Comparison of ENCODE assay signal across 1 cellular context in the genomic region with DNA sequence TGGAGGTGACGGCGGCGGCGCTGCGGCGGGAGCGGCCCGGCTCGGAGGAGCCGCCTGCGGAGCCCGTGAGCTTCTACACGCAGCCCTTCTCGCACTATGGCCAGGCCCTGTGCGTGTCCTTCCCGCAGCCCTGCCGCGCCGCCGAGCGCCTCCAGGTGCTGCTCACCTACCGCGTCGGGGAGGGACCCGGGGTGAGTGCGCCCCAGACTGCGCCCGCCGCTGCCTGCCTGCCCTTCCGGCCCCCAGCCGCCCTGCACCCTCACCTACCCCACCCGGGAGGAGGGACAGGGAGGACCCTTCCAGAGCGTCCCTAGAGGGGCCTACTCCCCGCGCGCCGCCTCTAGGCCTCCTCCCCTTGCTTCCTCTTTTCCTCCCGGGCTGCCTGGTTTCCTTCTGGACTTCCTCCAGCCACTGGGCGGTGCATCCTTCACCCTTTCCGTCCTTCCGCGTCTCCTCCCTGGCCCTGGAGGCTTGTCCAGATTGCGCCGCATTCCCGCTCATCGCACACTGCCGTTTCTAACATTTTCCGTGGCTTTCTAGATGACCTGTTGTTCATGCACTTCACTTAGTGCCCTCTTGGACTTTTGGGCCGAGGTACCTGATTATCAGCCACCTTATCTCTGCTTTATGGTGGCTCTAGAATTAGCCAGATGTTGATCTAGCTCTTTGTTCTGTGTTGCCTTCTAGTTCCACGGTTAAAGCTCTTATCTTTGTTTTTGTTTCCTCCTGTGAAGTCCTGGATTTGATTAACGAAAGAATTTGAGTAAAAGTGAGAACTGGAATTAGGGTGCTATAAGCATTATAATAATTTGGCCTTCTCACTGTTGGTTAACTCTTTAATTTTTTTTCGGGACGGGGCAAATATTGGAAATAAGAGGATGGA.
TF ChIP-seq lines count a peak whose summit lies in the region.

No MANE protein-coding gene starts in this region.

TF ChIP-seq in HepG2, 621 proteins besides CTCF, POLR2A, EP300 and RAD21 (continued from another document and continues in another):
- TF ChIP-seq CHD4 (IDR thresholded peaks at IDR 0.05; ENCODE audit: borderline replicate concordance, low read length) (no peak), NFKB2 (CRISPR knock-in tag; IDR thresholded peaks at IDR 0.05; ENCODE audit: borderline replicate concordance) (peak; percentile 57; the same call in 1 of the 2 replicates), HDAC2 (CRISPR knock-in tag; IDR thresholded peaks at IDR 0.05) (no peak), ZNF530 (CRISPR knock-in tag; IDR thresholded peaks at IDR 0.05; ENCODE audit: low read depth) (no peak; the same call in 1 of the 2 replicates), GZF1 (CRISPR knock-in tag; IDR thresholded peaks at IDR 0.05) (peak; percentile 79; the same call in 1 of the 2 replicates), RORA (CRISPR knock-in tag; IDR thresholded peaks at IDR 0.05) (no peak), SCMH1 (CRISPR knock-in tag; IDR thresholded peaks at IDR 0.05; ENCODE audit: borderline replicate concordance) (no peak), KDM5B (CRISPR knock-in tag; IDR thresholded peaks at IDR 0.05; ENCODE audit: borderline replicate concordance) (peak; percentile 85; the same call in 1 of the 2 replicates), U2AF1 (optimal IDR thresholded peaks at IDR 0.05; ENCODE audit: low read depth, low read length) (no peak), MEIS1 (CRISPR knock-in tag; IDR thresholded peaks at IDR 0.05; ENCODE audit: borderline replicate concordance) (no peak), MBNL3 (CRISPR knock-in tag; conservative IDR thresholded peaks at IDR 0.05) (no peak), ZEB1 (IDR thresholded peaks at IDR 0.05; ENCODE audit: insufficient replicate concordance, low read depth) (no peak), HMG20A (CRISPR knock-in tag; IDR thresholded peaks at IDR 0.05; ENCODE audit: borderline replicate concordance) (no peak), NCOR1 (IDR thresholded peaks at IDR 0.05; ENCODE audit: borderline replicate concordance, low read length) (no peak), JDP2 (CRISPR knock-in tag; IDR thresholded peaks at IDR 0.05; ENCODE audit: borderline replicate concordance) (no peak), ZNF563 (CRISPR knock-in tag; IDR thresholded peaks at IDR 0.05) (peak; percentile 95), ZBTB8A (CRISPR knock-in tag; IDR thresholded peaks at IDR 0.05; ENCODE audit: borderline replicate concordance, low read depth) (0 out of 2 replicates have a peak, but pooled peaks have one; percentile 15), AHR (CRISPR knock-in tag; IDR thresholded peaks at IDR 0.05) (no peak), NONO (IDR thresholded peaks at IDR 0.05) (no peak), NONO (CRISPR knock-in tag; conservative IDR thresholded peaks at IDR 0.05) (no peak; the same call in 1 of the 2 replicates), GLI4 (CRISPR knock-in tag; IDR thresholded peaks at IDR 0.05; ENCODE audit: borderline replicate concordance) (no peak), BRCA1 (CRISPR knock-in tag; IDR thresholded peaks at IDR 0.05) (no peak), TCF7L2 (IDR thresholded peaks at IDR 0.05; ENCODE audit: low read depth, low read length) (no peak), KLF11 (CRISPR knock-in tag; IDR thresholded peaks at IDR 0.05) (no peak), CREB1 (IDR thresholded peaks at IDR 0.05) (no peak), CREB1 (CRISPR knock-in tag; IDR thresholded peaks at IDR 0.05) (no peak), NCOA2 (CRISPR knock-in tag; IDR thresholded peaks at IDR 0.05) (no peak), RBAK (CRISPR knock-in tag; IDR thresholded peaks at IDR 0.05) (no peak), ZNF33A (CRISPR knock-in tag; IDR thresholded peaks at IDR 0.05; ENCODE audit: borderline replicate concordance) (no peak), ZNF343 (CRISPR knock-in tag; IDR thresholded peaks at IDR 0.05) (0 out of 2 replicates have a peak, but pooled peaks have one; percentile 63), NKX3-1 (CRISPR knock-in tag; IDR thresholded peaks at IDR 0.05) (no peak), GPN1 (CRISPR knock-in tag; IDR thresholded peaks at IDR 0.05; ENCODE audit: borderline replicate concordance) (no peak), ZNF251 (CRISPR knock-in tag; IDR thresholded peaks at IDR 0.05) (no peak), ZNF432 (CRISPR knock-in tag; IDR thresholded peaks at IDR 0.05; ENCODE audit: borderline replicate concordance) (no peak), WIZ (CRISPR knock-in tag; IDR thresholded peaks at IDR 0.05) (no peak), ZKSCAN1 (IDR thresholded peaks at IDR 0.05; ENCODE audit: low read length) (no peak), RCOR2 (CRISPR knock-in tag; IDR thresholded peaks at IDR 0.05) (no peak), ARNTL (CRISPR knock-in tag; IDR thresholded peaks at IDR 0.05) (no peak), ELF4 (CRISPR knock-in tag; IDR thresholded peaks at IDR 0.05; ENCODE audit: borderline replicate concordance) (no peak), ZNF24 (IDR thresholded peaks at IDR 0.05) (no peak)
- TF ChIP-seq, protein P1, sequence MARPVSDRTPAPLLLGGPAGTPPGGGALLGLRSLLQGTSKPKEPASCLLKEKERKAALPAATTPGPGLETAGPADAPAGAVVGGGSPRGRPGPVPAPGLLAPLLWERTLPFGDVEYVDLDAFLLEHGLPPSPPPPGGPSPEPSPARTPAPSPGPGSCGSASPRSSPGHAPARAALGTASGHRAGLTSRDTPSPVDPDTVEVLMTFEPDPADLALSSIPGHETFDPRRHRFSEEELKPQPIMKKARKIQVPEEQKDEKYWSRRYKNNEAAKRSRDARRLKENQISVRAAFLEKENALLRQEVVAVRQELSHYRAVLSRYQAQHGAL (CRISPR knock-in tag; IDR thresholded peaks at IDR 0.05; ENCODE audit: not compliant biosample characterization), result no peak
- TF ChIP-seq, protein P2, sequence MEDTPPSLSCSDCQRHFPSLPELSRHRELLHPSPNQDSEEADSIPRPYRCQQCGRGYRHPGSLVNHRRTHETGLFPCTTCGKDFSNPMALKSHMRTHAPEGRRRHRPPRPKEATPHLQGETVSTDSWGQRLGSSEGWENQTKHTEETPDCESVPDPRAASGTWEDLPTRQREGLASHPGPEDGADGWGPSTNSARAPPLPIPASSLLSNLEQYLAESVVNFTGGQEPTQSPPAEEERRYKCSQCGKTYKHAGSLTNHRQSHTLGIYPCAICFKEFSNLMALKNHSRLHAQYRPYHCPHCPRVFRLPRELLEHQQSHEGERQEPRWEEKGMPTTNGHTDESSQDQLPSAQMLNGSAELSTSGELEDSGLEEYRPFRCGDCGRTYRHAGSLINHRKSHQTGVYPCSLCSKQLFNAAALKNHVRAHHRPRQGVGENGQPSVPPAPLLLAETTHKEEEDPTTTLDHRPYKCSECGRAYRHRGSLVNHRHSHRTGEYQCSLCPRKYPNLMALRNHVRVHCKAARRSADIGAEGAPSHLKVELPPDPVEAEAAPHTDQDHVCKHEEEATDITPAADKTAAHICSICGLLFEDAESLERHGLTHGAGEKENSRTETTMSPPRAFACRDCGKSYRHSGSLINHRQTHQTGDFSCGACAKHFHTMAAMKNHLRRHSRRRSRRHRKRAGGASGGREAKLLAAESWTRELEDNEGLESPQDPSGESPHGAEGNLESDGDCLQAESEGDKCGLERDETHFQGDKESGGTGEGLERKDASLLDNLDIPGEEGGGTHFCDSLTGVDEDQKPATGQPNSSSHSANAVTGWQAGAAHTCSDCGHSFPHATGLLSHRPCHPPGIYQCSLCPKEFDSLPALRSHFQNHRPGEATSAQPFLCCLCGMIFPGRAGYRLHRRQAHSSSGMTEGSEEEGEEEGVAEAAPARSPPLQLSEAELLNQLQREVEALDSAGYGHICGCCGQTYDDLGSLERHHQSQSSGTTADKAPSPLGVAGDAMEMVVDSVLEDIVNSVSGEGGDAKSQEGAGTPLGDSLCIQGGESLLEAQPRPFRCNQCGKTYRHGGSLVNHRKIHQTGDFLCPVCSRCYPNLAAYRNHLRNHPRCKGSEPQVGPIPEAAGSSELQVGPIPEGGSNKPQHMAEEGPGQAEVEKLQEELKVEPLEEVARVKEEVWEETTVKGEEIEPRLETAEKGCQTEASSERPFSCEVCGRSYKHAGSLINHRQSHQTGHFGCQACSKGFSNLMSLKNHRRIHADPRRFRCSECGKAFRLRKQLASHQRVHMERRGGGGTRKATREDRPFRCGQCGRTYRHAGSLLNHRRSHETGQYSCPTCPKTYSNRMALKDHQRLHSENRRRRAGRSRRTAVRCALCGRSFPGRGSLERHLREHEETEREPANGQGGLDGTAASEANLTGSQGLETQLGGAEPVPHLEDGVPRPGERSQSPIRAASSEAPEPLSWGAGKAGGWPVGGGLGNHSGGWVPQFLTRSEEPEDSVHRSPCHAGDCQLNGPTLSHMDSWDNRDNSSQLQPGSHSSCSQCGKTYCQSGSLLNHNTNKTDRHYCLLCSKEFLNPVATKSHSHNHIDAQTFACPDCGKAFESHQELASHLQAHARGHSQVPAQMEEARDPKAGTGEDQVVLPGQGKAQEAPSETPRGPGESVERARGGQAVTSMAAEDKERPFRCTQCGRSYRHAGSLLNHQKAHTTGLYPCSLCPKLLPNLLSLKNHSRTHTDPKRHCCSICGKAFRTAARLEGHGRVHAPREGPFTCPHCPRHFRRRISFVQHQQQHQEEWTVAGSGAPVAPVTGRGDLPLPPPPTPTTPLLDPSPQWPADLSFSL (CRISPR knock-in tag; IDR thresholded peaks at IDR 0.05), result no peak
- TF ChIP-seq, protein P3, sequence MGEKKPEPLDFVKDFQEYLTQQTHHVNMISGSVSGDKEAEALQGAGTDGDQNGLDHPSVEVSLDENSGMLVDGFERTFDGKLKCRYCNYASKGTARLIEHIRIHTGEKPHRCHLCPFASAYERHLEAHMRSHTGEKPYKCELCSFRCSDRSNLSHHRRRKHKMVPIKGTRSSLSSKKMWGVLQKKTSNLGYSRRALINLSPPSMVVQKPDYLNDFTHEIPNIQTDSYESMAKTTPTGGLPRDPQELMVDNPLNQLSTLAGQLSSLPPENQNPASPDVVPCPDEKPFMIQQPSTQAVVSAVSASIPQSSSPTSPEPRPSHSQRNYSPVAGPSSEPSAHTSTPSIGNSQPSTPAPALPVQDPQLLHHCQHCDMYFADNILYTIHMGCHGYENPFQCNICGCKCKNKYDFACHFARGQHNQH (CRISPR knock-in tag; IDR thresholded peaks at IDR 0.05), result no peak; the same call in 1 of the 2 replicates
- TF ChIP-seq, protein P4, sequence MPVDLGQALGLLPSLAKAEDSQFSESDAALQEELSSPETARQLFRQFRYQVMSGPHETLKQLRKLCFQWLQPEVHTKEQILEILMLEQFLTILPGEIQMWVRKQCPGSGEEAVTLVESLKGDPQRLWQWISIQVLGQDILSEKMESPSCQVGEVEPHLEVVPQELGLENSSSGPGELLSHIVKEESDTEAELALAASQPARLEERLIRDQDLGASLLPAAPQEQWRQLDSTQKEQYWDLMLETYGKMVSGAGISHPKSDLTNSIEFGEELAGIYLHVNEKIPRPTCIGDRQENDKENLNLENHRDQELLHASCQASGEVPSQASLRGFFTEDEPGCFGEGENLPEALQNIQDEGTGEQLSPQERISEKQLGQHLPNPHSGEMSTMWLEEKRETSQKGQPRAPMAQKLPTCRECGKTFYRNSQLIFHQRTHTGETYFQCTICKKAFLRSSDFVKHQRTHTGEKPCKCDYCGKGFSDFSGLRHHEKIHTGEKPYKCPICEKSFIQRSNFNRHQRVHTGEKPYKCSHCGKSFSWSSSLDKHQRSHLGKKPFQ (CRISPR knock-in tag; IDR thresholded peaks at IDR 0.05; ENCODE audit: insufficient replicate concordance), result no peak
- TF ChIP-seq, protein P5, sequence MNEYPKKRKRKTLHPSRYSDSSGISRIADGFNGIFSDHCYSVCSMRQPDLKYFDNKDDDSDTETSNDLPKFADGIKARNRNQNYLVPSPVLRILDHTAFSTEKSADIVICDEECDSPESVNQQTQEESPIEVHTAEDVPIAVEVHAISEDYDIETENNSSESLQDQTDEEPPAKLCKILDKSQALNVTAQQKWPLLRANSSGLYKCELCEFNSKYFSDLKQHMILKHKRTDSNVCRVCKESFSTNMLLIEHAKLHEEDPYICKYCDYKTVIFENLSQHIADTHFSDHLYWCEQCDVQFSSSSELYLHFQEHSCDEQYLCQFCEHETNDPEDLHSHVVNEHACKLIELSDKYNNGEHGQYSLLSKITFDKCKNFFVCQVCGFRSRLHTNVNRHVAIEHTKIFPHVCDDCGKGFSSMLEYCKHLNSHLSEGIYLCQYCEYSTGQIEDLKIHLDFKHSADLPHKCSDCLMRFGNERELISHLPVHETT (CRISPR knock-in tag; conservative IDR thresholded peaks at IDR 0.05), result no peak; the same call in 1 of the 2 replicates
- TF ChIP-seq, protein P6, sequence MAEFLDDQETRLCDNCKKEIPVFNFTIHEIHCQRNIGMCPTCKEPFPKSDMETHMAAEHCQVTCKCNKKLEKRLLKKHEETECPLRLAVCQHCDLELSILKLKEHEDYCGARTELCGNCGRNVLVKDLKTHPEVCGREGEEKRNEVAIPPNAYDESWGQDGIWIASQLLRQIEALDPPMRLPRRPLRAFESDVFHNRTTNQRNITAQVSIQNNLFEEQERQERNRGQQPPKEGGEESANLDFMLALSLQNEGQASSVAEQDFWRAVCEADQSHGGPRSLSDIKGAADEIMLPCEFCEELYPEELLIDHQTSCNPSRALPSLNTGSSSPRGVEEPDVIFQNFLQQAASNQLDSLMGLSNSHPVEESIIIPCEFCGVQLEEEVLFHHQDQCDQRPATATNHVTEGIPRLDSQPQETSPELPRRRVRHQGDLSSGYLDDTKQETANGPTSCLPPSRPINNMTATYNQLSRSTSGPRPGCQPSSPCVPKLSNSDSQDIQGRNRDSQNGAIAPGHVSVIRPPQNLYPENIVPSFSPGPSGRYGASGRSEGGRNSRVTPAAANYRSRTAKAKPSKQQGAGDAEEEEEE (CRISPR knock-in tag; IDR thresholded peaks at IDR 0.05; ENCODE audit: borderline replicate concordance), result no peak
- TF ChIP-seq, protein P7, sequence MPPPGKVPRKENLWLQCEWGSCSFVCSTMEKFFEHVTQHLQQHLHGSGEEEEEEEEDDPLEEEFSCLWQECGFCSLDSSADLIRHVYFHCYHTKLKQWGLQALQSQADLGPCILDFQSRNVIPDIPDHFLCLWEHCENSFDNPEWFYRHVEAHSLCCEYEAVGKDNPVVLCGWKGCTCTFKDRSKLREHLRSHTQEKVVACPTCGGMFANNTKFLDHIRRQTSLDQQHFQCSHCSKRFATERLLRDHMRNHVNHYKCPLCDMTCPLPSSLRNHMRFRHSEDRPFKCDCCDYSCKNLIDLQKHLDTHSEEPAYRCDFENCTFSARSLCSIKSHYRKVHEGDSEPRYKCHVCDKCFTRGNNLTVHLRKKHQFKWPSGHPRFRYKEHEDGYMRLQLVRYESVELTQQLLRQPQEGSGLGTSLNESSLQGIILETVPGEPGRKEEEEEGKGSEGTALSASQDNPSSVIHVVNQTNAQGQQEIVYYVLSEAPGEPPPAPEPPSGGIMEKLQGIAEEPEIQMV (CRISPR knock-in tag; IDR thresholded peaks at IDR 0.05; ENCODE audit: low read depth), result peak; percentile 64; the same call in 1 of the 2 replicates
- TF ChIP-seq, protein P8, sequence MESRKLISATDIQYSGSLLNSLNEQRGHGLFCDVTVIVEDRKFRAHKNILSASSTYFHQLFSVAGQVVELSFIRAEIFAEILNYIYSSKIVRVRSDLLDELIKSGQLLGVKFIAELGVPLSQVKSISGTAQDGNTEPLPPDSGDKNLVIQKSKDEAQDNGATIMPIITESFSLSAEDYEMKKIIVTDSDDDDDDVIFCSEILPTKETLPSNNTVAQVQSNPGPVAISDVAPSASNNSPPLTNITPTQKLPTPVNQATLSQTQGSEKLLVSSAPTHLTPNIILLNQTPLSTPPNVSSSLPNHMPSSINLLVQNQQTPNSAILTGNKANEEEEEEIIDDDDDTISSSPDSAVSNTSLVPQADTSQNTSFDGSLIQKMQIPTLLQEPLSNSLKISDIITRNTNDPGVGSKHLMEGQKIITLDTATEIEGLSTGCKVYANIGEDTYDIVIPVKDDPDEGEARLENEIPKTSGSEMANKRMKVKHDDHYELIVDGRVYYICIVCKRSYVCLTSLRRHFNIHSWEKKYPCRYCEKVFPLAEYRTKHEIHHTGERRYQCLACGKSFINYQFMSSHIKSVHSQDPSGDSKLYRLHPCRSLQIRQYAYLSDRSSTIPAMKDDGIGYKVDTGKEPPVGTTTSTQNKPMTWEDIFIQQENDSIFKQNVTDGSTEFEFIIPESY (CRISPR knock-in tag; IDR thresholded peaks at IDR 0.05), result no peak
